21 cellular contexts compared by ENCODE assay signal in genomic region chr9:104028827-104029226, GRCh38.
DNase-seq lines count a peak whose midpoint lies in the region; ATAC-seq and TF ChIP-seq lines count a peak whose summit lies in the region.
"Had no signal": no experiment of that assay in that cellular context is flagged by ENCODE, and none has a peak within 500 bp of the region (broad histone marks: within the 10 kb centered on the region; RNA-seq: fewer than 3 reads in every experiment).

No MANE protein-coding gene starts in this region.

- peak; percentile 43 for ATAC-seq in GM21619 (IDR thresholded peaks at IDR 0.05; ENCODE audit: unreplicated experiment)
- ATAC-seq: effector memory CD8-positive, alpha-beta T cell had no signal

- no peaks in the 10 kb centered on the region for H3K27me3 ChIP-seq in ACC112 (ENCODE audit: insufficient read depth, low read length)
- no peaks in the 10 kb centered on the region for H3K27me3 ChIP-seq in DOHH2 (ENCODE audit: control insufficient read depth, low read length)
- H3K27me3 ChIP-seq in WERI-Rb-1 (ENCODE audit: insufficient read depth, low read depth, severe bottlenecking): no peaks in the 10 kb centered on the region
- no peaks in the 10 kb centered on the region for H3K27me3 ChIP-seq in neuronal stem cell (ENCODE audit: control insufficient read depth in 3 of 3, insufficient read depth in 3 of 3, low read depth in 1 of 3, low read length in 3 of 3)
- H3K27me3 ChIP-seq: thyroid gland had no signal

- no peak overlapping the region for H4K91ac ChIP-seq in neuronal stem cell (ENCODE audit: low read depth, low read length, poor library complexity)

- H3K9me3 ChIP-seq in DOHH2 (ENCODE audit: control insufficient read depth, insufficient read depth, low read length) (no peaks in the 10 kb centered on the region), WERI-Rb-1 (ENCODE audit: severe bottlenecking) (no peaks in the 10 kb centered on the region), neuronal stem cell (replicated peaks in 1 of 2; ENCODE audit: control insufficient read depth in 2 of 2, insufficient read depth in 1 of 2, low read depth in 1 of 2, low read length in 2 of 2) (no peaks in the 10 kb centered on the region)
- H3K9me3 ChIP-seq: adrenal gland, thyroid gland had no signal

- DNase-seq in SW480 (ENCODE audit: low spot score): peak; percentile 6
- no peak for DNase-seq in WERI-Rb-1
- no peak for DNase-seq in activated gamma-delta T cell treated with Interleukin-2 at 50 U/mL for 16 hours
- DNase-seq in neuronal stem cell (ENCODE audit: low spot score): no peak
- DNase-seq in amygdala (lab: John Stamatoyannopoulos, UW): no peak
- DNase-seq: activated CD8-positive, alpha-beta memory T cell treated with anti-CD3 and anti-CD28 coated beads for 24 hours; adrenal gland; central memory CD4-positive, alpha-beta T cell; DMS153; effector memory CD8-positive, alpha-beta T cell; hippocampal formation; kidney glomerular epithelial cell; midbrain; NCI-H1436 treated with DMSO at 0.1 percent for 48 hours; NCI-H345; SIG-M5; T-helper 9 cell; thyroid gland had no signal

- no peak overlapping the region for H2AK5ac ChIP-seq in neuronal stem cell (ENCODE audit: low read depth, low read length)

- no peak overlapping the region for H3K23ac ChIP-seq in neuronal stem cell (ENCODE audit: low read depth, low read length, poor library complexity)

- no peak overlapping the region for H2BK12ac ChIP-seq in neuronal stem cell (ENCODE audit: low read length)

- no peak overlapping the region for H3K18ac ChIP-seq in neuronal stem cell (ENCODE audit: low read length)

- no peak overlapping the region for H3K14ac ChIP-seq in neuronal stem cell (ENCODE audit: low read length)

- no peak overlapping the region for H2BK5ac ChIP-seq in neuronal stem cell (ENCODE audit: low read length)

- H3K9me2 ChIP-seq in DOHH2 (replicated peaks; ENCODE audit: control insufficient read depth, low read length): no peaks in the 10 kb centered on the region; the same call in 1 of the 2 replicates

- no peak overlapping the region for H2BK120ac ChIP-seq in neuronal stem cell (ENCODE audit: low read depth, low read length)

- WGBS in neuronal stem cell (ENCODE audit: extremely low coverage in 2 of 2, insufficient read length in 2 of 2, insufficient replicate concordance in 1 of 2), 2 donors: no CpG with 5 or more reads among the region's 4 CpGs

- no peak overlapping the region for H2BK15ac ChIP-seq in neuronal stem cell (ENCODE audit: low read length)

- H2AFZ ChIP-seq in ACC112 (ENCODE audit: low read length, unreplicated experiment) (peak overlapping the region; percentile 94), neuronal stem cell (ENCODE audit: low read length) (no peak overlapping the region)

- no peak overlapping the region for H3K9ac ChIP-seq in neuronal stem cell (ENCODE audit: low read depth, low read length, poor library complexity)

- no peaks in the 10 kb centered on the region for H3K36me3 ChIP-seq in ACC112 (ENCODE audit: insufficient read depth, low read length)
- no peaks in the 10 kb centered on the region for H3K36me3 ChIP-seq in DOHH2 (ENCODE audit: control insufficient read depth, low read length)
- no peaks in the 10 kb centered on the region for H3K36me3 ChIP-seq in WERI-Rb-1
- H3K36me3 ChIP-seq in neuronal stem cell (replicated peaks in 1 of 2; ENCODE audit: control insufficient read depth in 2 of 2, insufficient read depth in 2 of 2, low read length in 2 of 2): no peaks in the 10 kb centered on the region
- H3K36me3 ChIP-seq: adrenal gland, thyroid gland had no signal

- H3K27ac ChIP-seq in ACC112 (ENCODE audit: low read depth, low read length) (no peak overlapping the region), DOHH2 (ENCODE audit: low read depth, low read length) (no peak overlapping the region), WERI-Rb-1 (no peak overlapping the region), neuronal stem cell (replicated peaks; ENCODE audit: low read length) (no peak overlapping the region)
- H3K27ac ChIP-seq: adrenal gland, thyroid gland had no signal

- no peak overlapping the region for H4K8ac ChIP-seq in neuronal stem cell (ENCODE audit: low read depth, low read length)

- H3K4me1 ChIP-seq in ACC112 (ENCODE audit: control insufficient read depth, insufficient read depth, low read length, unreplicated experiment) (peaks cover 6% of the 10 kb centered on the region), DOHH2 (ENCODE audit: control insufficient read depth, low read length) (peaks cover 24% of the 10 kb centered on the region), neuronal stem cell (ENCODE audit: control insufficient read depth in 2 of 2, insufficient read depth in 1 of 2, low read depth in 1 of 2, low read length in 2 of 2) (no peaks in the 10 kb centered on the region)
- H3K4me1 ChIP-seq: adrenal gland, thyroid gland had no signal

- H3K79me2 ChIP-seq in ACC112 (ENCODE audit: control insufficient read depth, insufficient read depth, low read length, unreplicated experiment) (no peaks in the 10 kb centered on the region), DOHH2 (ENCODE audit: control insufficient read depth, low read length) (no peaks in the 10 kb centered on the region)

- no peaks in the 10 kb centered on the region for H4K20me1 ChIP-seq in DOHH2 (ENCODE audit: control insufficient read depth, insufficient read depth, low read depth, low read length)

- TF ChIP-seq CTCF in DOHH2 (IDR thresholded peaks at IDR 0.05; ENCODE audit: low read depth, low read length, poor library complexity, severe bottlenecking) (no peak), WERI-Rb-1 (IDR thresholded peaks at IDR 0.05; ENCODE audit: low read depth, low read length) (no peak)

- H3K4ac ChIP-seq in neuronal stem cell (ENCODE audit: low read length): no peak overlapping the region

- H3K79me1 ChIP-seq in neuronal stem cell (ENCODE audit: low read depth, low read length): no peaks in the 10 kb centered on the region

- H3K4me3 ChIP-seq in ACC112 (ENCODE audit: low read depth, low read length) (no peak overlapping the region), DOHH2 (ENCODE audit: low read length) (no peak overlapping the region), WERI-Rb-1 (ENCODE audit: low read depth, low read length) (no peak overlapping the region), neuronal stem cell (ENCODE audit: low read length in 2 of 2) (no peak overlapping the region)
- H3K4me3 ChIP-seq: adrenal gland, thyroid gland had no signal

- H3K4me2 ChIP-seq in DOHH2 (ENCODE audit: low read length) (peak overlapping the region; percentile 15; the same call in 1 of the 2 replicates), neuronal stem cell (ENCODE audit: insufficient read depth, low read length, poor library complexity, severe bottlenecking) (no peak overlapping the region)

- no peaks in the 10 kb centered on the region for H3F3A ChIP-seq in DOHH2 (ENCODE audit: control insufficient read depth, insufficient read depth)
